Comparison of ENCODE assay signal across 25 cellular contexts in the genomic region with DNA sequence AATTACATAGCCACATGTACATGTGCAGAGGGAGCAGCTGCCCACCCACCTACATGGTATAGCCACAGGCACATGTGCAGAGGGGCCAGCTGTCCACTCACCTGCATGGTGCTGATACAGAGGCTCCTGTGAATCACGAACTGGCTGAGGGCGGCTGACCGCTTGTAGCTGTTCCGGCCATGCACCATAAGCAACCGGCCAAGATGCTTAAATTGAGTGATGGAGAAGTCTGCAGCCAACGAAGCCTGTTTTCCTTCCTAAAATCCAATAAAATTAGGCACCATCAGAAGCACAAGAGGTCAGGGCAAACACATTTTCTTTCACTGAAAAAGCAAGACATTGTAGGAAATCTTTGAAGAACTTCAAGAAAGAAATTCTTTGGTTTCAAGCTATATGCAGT.
A peak's percentile ranks its signal among the peaks of the same experiment; 100 is the strongest.
DNase-seq lines count a peak whose midpoint lies in the region; FAIRE-seq and TF ChIP-seq lines count a peak whose summit lies in the region.
"Had no signal": no experiment of that assay in that cellular context is flagged by ENCODE, and none has a peak within 500 bp of the region (broad histone marks: within the 10 kb centered on the region; RNA-seq: fewer than 3 reads in every experiment).

No MANE protein-coding gene starts in this region.

- no peak for TF ChIP-seq EP300 in suprapubic skin (IDR thresholded peaks at IDR 0.05)

- H3K36me3 ChIP-seq in uterus, result no peaks in the 10 kb centered on the region
- peaks cover 42% of the 10 kb centered on the region for H3K36me3 ChIP-seq in suprapubic skin
- H3K36me3 ChIP-seq: BE2C had no signal

- H3K27me3 ChIP-seq in uterus (no peaks in the 10 kb centered on the region), suprapubic skin (no peaks in the 10 kb centered on the region)
- H3K27me3 ChIP-seq: BLaER1 had no signal

- H3K9me3 ChIP-seq in uterus (no peaks in the 10 kb centered on the region), suprapubic skin (no peaks in the 10 kb centered on the region)
- H3K9me3 ChIP-seq: BE2C, BLaER1 had no signal

- peak; percentile 68 for FAIRE-seq in HTR-8/SVneo (lab: Jason Lieb, UNC)
- FAIRE-seq in endometrium (lab: Jason Lieb, UNC), result peak; percentile 29
- FAIRE-seq in urothelium cell line (lab: Jason Lieb, UNC), result no peak
- FAIRE-seq: A204.1, GM12892, GM18507 had no signal

- H3K4me3 ChIP-seq in uterus (no peak overlapping the region), suprapubic skin (no peak overlapping the region)
- H3K4me3 ChIP-seq: BLaER1, GM12878 had no signal

- intact Hi-C loops in uterus (cut with DNase I; ENCODE audit: low total_unique reads), result no loop called here

- H3K27ac ChIP-seq in uterus, result peak overlapping the region; percentile 74 to 84
- H3K27ac ChIP-seq in suprapubic skin, result no peak overlapping the region
- H3K27ac ChIP-seq: BLaER1 had no signal

- peaks cover 0 to 6% of the 10 kb centered on the region in 2 donors for H3K4me1 ChIP-seq in uterus
- H3K4me1 ChIP-seq in suprapubic skin, result no peaks in the 10 kb centered on the region
- H3K4me1 ChIP-seq: BE2C had no signal

- TF ChIP-seq CTCF in uterus (IDR thresholded peaks at IDR 0.05) (no peak), suprapubic skin (IDR thresholded peaks at IDR 0.05) (no peak)

- no peak for DNase-seq in HTR-8/SVneo (ENCODE audit: insufficient read length, low spot score)
- DNase-seq in uterus, result peak; percentile 61 to 77
- DNase-seq in urothelium cell line (ENCODE audit: low spot score), result no peak
- DNase-seq in suprapubic skin (ENCODE audit: low spot score in 2 of 2), result no peak
- DNase-seq: 8988T; ACHN; BE2C; C1 segment of cervical spinal cord; CD4-positive, alpha-beta memory T cell; CD4-positive, CD25-positive, alpha-beta regulatory T cell; CD8-positive, alpha-beta memory T cell; COR-L47; DMS 273 treated with DMSO at 0.1 percent for 48 hours; DMS153; DMS53; DMS79; DND-41; EL; GDM1 had no signal

- TF ChIP-seq POLR2A in uterus (IDR thresholded peaks at IDR 0.05) (no peak), suprapubic skin (IDR thresholded peaks at IDR 0.05) (no peak)

- WGBS in suprapubic skin, result 92% methylated on average over 2 of the region's 6 CpGs

Comparison
In these comparisons a context has a peak if more than half of its experiments do, and no peak if none do; other contexts are left out.
1. DNase-seq: peak in uterus (2 of 2); none in HTR-8/SVneo (single experiment), urothelium cell line (single experiment) and suprapubic skin (0 of 2).